14 cellular contexts compared by ENCODE assay signal in the genomic region with DNA sequence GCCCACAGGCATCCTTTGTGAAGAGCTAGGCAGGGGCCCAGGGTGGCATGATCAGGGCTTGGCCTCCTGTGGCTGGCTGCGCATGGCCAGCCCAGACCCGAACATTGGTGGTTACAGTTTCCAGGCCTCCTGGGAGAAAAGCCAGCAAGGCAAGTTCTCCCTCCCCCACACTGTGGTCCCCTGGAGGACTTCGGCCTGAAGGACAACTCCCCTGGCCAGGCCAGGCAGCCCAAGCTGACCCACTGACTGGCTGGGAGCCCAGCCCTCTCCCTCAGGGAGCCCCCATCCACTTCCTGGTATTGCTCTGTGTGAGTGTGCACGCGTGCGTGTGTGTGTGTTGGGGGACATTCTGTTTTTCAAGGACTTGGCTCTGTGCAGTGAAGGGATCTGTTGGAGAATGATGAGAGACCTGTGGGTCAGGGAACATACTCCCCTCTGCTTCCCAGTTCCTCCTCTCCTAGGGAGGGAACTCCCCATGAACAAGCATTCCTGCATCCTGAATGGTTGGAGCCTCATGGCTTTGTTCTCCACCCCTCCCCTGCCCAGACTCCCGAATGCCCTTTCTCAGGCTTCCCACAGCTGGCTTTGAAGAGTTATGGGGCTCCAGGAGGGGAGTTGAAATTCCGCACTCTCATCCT. TPM values are rescaled to one million over a fixed set of nuclear protein-coding genes. Genes with fewer than 3 reads are reported as not detected.
A peak's percentile ranks its signal among the peaks of the same experiment; 100 is the strongest.
DNase-seq lines count a peak whose midpoint lies in the region; ATAC-seq, FAIRE-seq and TF ChIP-seq lines count a peak whose summit lies in the region.
"Had no signal": no experiment of that assay in that cellular context is flagged by ENCODE, and none has a peak within 500 bp of the region (broad histone marks: within the 10 kb centered on the region; RNA-seq: fewer than 3 reads in every experiment).

No MANE protein-coding gene starts in this region.

- BruUV-seq in IMR-90 (replicated peaks; lab: Mats Ljungman, UMichigan) (no TSS peak), endothelial cell of umbilical vein (replicated peaks; lab: Mats Ljungman, UMichigan) (no TSS peak)

- no CpG with 5 or more reads among the region's 8 CpGs for WGBS in IMR-90 (ENCODE audit: extremely low coverage in 2 of 2, insufficient read length in 1 of 2), 2 experiments

- TF ChIP-seq POLR2A in IMR-90 (IDR thresholded peaks at IDR 0.05; ENCODE audit: low read depth, low read length): no peak
- TF ChIP-seq POLR2A in endothelial cell of umbilical vein (IDR thresholded peaks at IDR 0.05; ENCODE audit: low read depth, low read length): no peak

- intact Hi-C loops in IMR-90 (cut with micrococcal nuclease) (no loop called here), endothelial cell of umbilical vein (cut with micrococcal nuclease) (no loop called here)

- no peak overlapping the region for H2BK15ac ChIP-seq in IMR-90 (ENCODE audit: low read depth, low read length)

- H3K4me3 ChIP-seq in IMR-90 (ENCODE audit: insufficient read depth, low read depth, low read length) (no peak overlapping the region), endothelial cell of umbilical vein (replicated peaks in 1 of 3; ENCODE audit: insufficient read depth in 1 of 3, low read depth in 1 of 3, low read length in 3 of 3) (no peak overlapping the region), skeletal muscle tissue (ENCODE audit: low read length in 3 of 3) (no peak overlapping the region)
- H3K4me3 ChIP-seq: GM12878 had no signal

- peaks cover 34 to 58% of the 10 kb centered on the region in 2 experiments for H3K79me1 ChIP-seq in IMR-90 (ENCODE audit: low read depth in 1 of 2, low read length in 2 of 2)

- H3K36me3 ChIP-seq in IMR-90 (ENCODE audit: control insufficient read depth, insufficient read depth, low read length) (no peaks in the 10 kb centered on the region), endothelial cell of umbilical vein (ENCODE audit: control insufficient read depth in 2 of 2, extremely low read depth in 1 of 2, insufficient read depth in 2 of 2, low read length in 2 of 2) (no peaks in the 10 kb centered on the region), skeletal muscle tissue (ENCODE audit: control insufficient read depth in 3 of 3, insufficient read depth in 3 of 3, low read length in 3 of 3) (no peaks in the 10 kb centered on the region)

- peak overlapping the region; percentile 13 for H2BK120ac ChIP-seq in IMR-90 (ENCODE audit: low read depth, low read length)

- H3K9me1 ChIP-seq in IMR-90 (ENCODE audit: insufficient read depth, low read length) (peaks cover 16% of the 10 kb centered on the region), endothelial cell of umbilical vein (replicated peaks; ENCODE audit: control insufficient read depth, extremely low read depth, insufficient read depth, low read length) (no peaks in the 10 kb centered on the region)

- POLR2A ChIA-PET in IMR-90 (lab: Charles Lee; ENCODE audit: unreplicated experiment): interaction anchor here (0.6 kb wide), 1 partner anchor 11 kb away, joined by 9 read pairs; no protein-coding TSS in a partner anchor
- POLR2A ChIA-PET in endothelial cell of umbilical vein (lab: Charles Lee): no interaction called here

- H2AFZ ChIP-seq in IMR-90 (replicated peaks; ENCODE audit: low read length, poor library complexity): no peak overlapping the region
- H2AFZ ChIP-seq in endothelial cell of umbilical vein (ENCODE audit: low read depth, low read length): no peak overlapping the region

- H3K27ac ChIP-seq in IMR-90 (ENCODE audit: insufficient read depth, low read length) (no peak overlapping the region; the same call in 1 of the 2 replicates), endothelial cell of umbilical vein (ENCODE audit: insufficient read depth, low read depth, low read length) (no peak overlapping the region), skeletal muscle tissue (ENCODE audit: low read depth, low read length) (peak overlapping the region; percentile 39)

- FAIRE-seq in endothelial cell of umbilical vein (lab: Jason Lieb, UNC): no peak
- FAIRE-seq: GM12878 had no signal

- no peak overlapping the region for H2BK5ac ChIP-seq in IMR-90 (ENCODE audit: low read depth, low read length, poor library complexity, severe bottlenecking)

- H3K4me2 ChIP-seq in IMR-90 (ENCODE audit: low read depth, low read length) (no peak overlapping the region), endothelial cell of umbilical vein (ENCODE audit: insufficient read depth, low read length) (no peak overlapping the region)

- H4K91ac ChIP-seq in IMR-90 (ENCODE audit: insufficient read depth, low read depth, low read length): peak overlapping the region; percentile 51

- no peaks in the 10 kb centered on the region for H4K20me1 ChIP-seq in IMR-90 (ENCODE audit: insufficient read depth, low read length)
- H4K20me1 ChIP-seq in endothelial cell of umbilical vein (replicated peaks; ENCODE audit: control insufficient read depth, extremely low read depth, insufficient read depth, low read length): peaks cover 2% of the 10 kb centered on the region

- no peak for TF ChIP-seq RAD21 in IMR-90 (IDR thresholded peaks at IDR 0.05; ENCODE audit: low read length)

- ATAC-seq in IMR-90 (ENCODE audit: low read depth) (peak; percentile 24), GM18517 (IDR thresholded peaks at IDR 0.05; ENCODE audit: unreplicated experiment) (no peak)
- ATAC-seq: GM12878; stimulated activated naive CD8-positive, alpha-beta T cell treated with anti-CD3 and anti-CD28 coated beads, Interleukin-15, Interleukin-2, amounts not matched to agents 100 U/mL and 50 U/mL, for 24 hours had no signal

- dilution Hi-C loops in IMR-90 (cut with HindIII; ENCODE audit: low sequenced_read_pairs, unreplicated experiment) (no loop called here), endothelial cell of umbilical vein (cut with MboI; ENCODE audit: extremely low pct_ligation_motif_present, low sequenced_read_pairs) (no loop called here)

- H3K18ac ChIP-seq in IMR-90 (ENCODE audit: low read depth, low read length): peak overlapping the region; percentile 42; the same call in 1 of the 2 replicates

- no peak overlapping the region for H2AK9ac ChIP-seq in IMR-90 (replicated peaks; ENCODE audit: low read depth, low read length, poor library complexity)

- H3K9ac ChIP-seq in IMR-90 (ENCODE audit: low read depth, low read length) (no peak overlapping the region), endothelial cell of umbilical vein (replicated peaks; ENCODE audit: extremely low read depth, insufficient read depth, low read length) (no peak overlapping the region), skeletal muscle tissue (ENCODE audit: low read depth in 1 of 3, low read length in 3 of 3) (no peak overlapping the region)

- CTCF ChIA-PET in IMR-90 (lab: Yijun Ruan, JAX) (no interaction called here), endothelial cell of umbilical vein (lab: Charles Lee) (interaction anchor here (0.7 to 1.0 kb wide), 2 partner anchors 27 to 65 kb away, joined by 3 read pairs; no protein-coding TSS in a partner anchor)

- peak overlapping the region; percentile 64; the same call in 1 of the 2 replicates for H3K14ac ChIP-seq in IMR-90 (replicated peaks; ENCODE audit: low read depth, low read length)

- H2AK5ac ChIP-seq in IMR-90 (ENCODE audit: low read depth, low read length): peak overlapping the region; percentile 42; the same call in 1 of the 2 replicates

- H4K5ac ChIP-seq in IMR-90 (ENCODE audit: low read depth, low read length): peak overlapping the region; percentile 37

- peaks cover 28% of the 10 kb centered on the region for H3K4me1 ChIP-seq in IMR-90 (ENCODE audit: control insufficient read depth, insufficient read depth, low read length)
- H3K4me1 ChIP-seq in endothelial cell of umbilical vein (ENCODE audit: control insufficient read depth, extremely low read depth, insufficient read depth, low read length): peaks cover 6% of the 10 kb centered on the region
- peaks cover 23 to 32% (median 24%) of the 10 kb centered on the region in 3 donors for H3K4me1 ChIP-seq in skeletal muscle tissue (ENCODE audit: control insufficient read depth in 3 of 3, insufficient read depth in 3 of 3, low read length in 3 of 3)

- no peak overlapping the region for H3K56ac ChIP-seq in IMR-90 (ENCODE audit: extremely low read depth, insufficient read depth, low read length)

- H3K4ac ChIP-seq in IMR-90 (ENCODE audit: low read depth, low read length): peak overlapping the region; percentile 9

- in situ Hi-C loops in IMR-90 (cut with MboI; ENCODE audit: low sequenced_read_pairs): no loop called here

- TF ChIP-seq CTCF in IMR-90 (conservative IDR thresholded peaks at IDR 0.05; ENCODE audit: low read depth, low read length) (no peak), endothelial cell of umbilical vein (IDR thresholded peaks at IDR 0.05; ENCODE audit: extremely low read depth in 1 of 2, insufficient read depth in 1 of 2, low read depth in 1 of 2, low read length in 2 of 2) (no peak)

- peak overlapping the region; percentile 19 to 64; a peak in 2 of 4 replicates for H4K8ac ChIP-seq in IMR-90 (ENCODE audit: low read depth in 2 of 2, low read length in 2 of 2)

- H3K23ac ChIP-seq in IMR-90 (ENCODE audit: low read depth, low read length): 0 out of 2 replicates have a peak overlapping the region, but pooled peaks have one; percentile 0

- H3K9me3 ChIP-seq in IMR-90 (ENCODE audit: control insufficient read depth, insufficient read depth, low read length) (no peaks in the 10 kb centered on the region), endothelial cell of umbilical vein (replicated peaks; ENCODE audit: control insufficient read depth, insufficient read depth, low read length) (no peaks in the 10 kb centered on the region), skeletal muscle tissue (ENCODE audit: control insufficient read depth in 3 of 3, low read length in 3 of 3) (no peaks in the 10 kb centered on the region)

- H3K79me2 ChIP-seq in endothelial cell of umbilical vein (ENCODE audit: control insufficient read depth, insufficient read depth, low read length): no peaks in the 10 kb centered on the region

- no peaks in the 10 kb centered on the region for H3K27me3 ChIP-seq in IMR-90 (ENCODE audit: control insufficient read depth, insufficient read depth, low read length)
- peaks cover 0 to 1% of the 10 kb centered on the region in 2 experiments for H3K27me3 ChIP-seq in endothelial cell of umbilical vein (ENCODE audit: control insufficient read depth in 2 of 2, insufficient read depth in 2 of 2, low read length in 2 of 2)
- no peaks in the 10 kb centered on the region for H3K27me3 ChIP-seq in skeletal muscle tissue (ENCODE audit: control insufficient read depth in 3 of 3, insufficient read depth in 3 of 3, low read length in 3 of 3)

- DNase-seq in IMR-90: peak; percentile 19
- DNase-seq in endothelial cell of umbilical vein (ENCODE audit: low read depth, low spot score): peak; percentile 56
- DNase-seq in left kidney (ENCODE audit: low read depth, low spot score): peak; percentile 76
- no peak for DNase-seq in T-helper 2 cell
- no peak for DNase-seq in NCI-H2171 (lab: John Stamatoyannopoulos, UW)
- no peak for DNase-seq in OCI-M2 (lab: John Stamatoyannopoulos, UW; ENCODE audit: unreplicated experiment)
- DNase-seq: activated CD4-positive, alpha-beta T cell treated with anti-CD3 and anti-CD28 coated beads, Interleukin-2, amount 50 U/mL, for 1 hour; NCI-H1436 treated with DMSO at 0.1 percent for 48 hours; SHP77; stimulated activated naive CD8-positive, alpha-beta T cell treated with anti-CD3 and anti-CD28 coated beads, Interleukin-15, Interleukin-2, amounts not matched to agents 100 U/mL and 50 U/mL, for 24 hours had no signal

- H2BK20ac ChIP-seq in IMR-90 (ENCODE audit: low read depth, low read length): peak overlapping the region; percentile 54; the same call in 1 of the 2 replicates

RNA-seq across cellular contexts. Expression of gene CORO2B, which starts 29.5 kb away (rescaled TPM):
- total RNA-seq in IMR-90 (2012; rRNA removed) (9.3 and 9.7 TPM in 2 replicates), endothelial cell of umbilical vein (2.9 and 3.7 TPM in 2 replicates), skeletal muscle tissue (1.0 TPM)
- polyA plus RNA-seq in IMR-90 (2012; rRNA removed) (39.3 and 43.2 TPM in 2 replicates), endothelial cell of umbilical vein (2.4 and 2.9 TPM in 2 replicates)
- polyA plus RNA-seq in IMR-90 (2012; cell fraction: cytosol; rRNA removed): 29.1 and 32.4 TPM in 2 replicates
- polyA plus RNA-seq in IMR-90 (2012; cell fraction: nucleus; rRNA removed; ENCODE audit: low replicate concordance): 24.4 and 27.5 TPM in 2 replicates
- 2.0 and 2.2 TPM in 2 replicates for polyA plus RNA-seq in endothelial cell of umbilical vein (2011; cell fraction: cytosol; rRNA removed)
- polyA plus RNA-seq in endothelial cell of umbilical vein (2011; cell fraction: nucleus; rRNA removed): 2.3 TPM in 2 replicates
- polyA plus RNA-seq in endothelial cell of umbilical vein (2012): 0.50 and 1.1 TPM in 2 replicates
- polyA minus RNA-seq in endothelial cell of umbilical vein: 2.6 and 2.7 TPM in 2 replicates
- polyA minus RNA-seq in endothelial cell of umbilical vein (2011; cell fraction: cytosol; rRNA and poly(A)+ RNA removed): not detected
- 0.91 and 1.3 TPM in 2 replicates for polyA minus RNA-seq in endothelial cell of umbilical vein (2011; cell fraction: nucleus; rRNA and poly(A)+ RNA removed)
- polyA plus RNA-seq: CD14-positive monocyte had no signal

Comparison
In these comparisons a context has a peak if more than half of its experiments do, and no peak if none do; other contexts are left out.
1. DNase-seq: peak in IMR-90 (single experiment), endothelial cell of umbilical vein (single experiment) and left kidney (single experiment); none in T-helper 2 cell (0 of 5), NCI-H2171 (single experiment) and OCI-M2 (single experiment).